In the genomic region with DNA sequence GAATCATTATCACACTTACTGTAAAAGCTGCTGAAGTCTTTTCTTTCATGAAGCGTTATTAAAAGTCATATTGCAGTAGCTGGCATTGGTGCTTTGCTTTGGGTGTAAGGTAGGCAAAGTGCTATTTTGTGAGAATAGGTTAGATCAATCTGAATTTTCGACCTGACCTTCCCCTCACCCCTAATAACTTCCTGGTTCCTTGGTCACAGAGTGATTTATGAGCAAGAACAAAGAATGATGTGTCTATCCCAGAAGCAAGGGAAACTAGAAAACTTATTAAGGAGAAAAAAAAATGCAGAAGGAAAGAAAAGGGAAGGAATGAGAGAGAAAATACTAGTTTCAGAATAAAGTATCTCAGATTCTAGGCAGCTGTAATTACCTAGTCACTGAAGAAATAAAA, we compare ENCODE assay signal across 16 cellular contexts.
DNase-seq lines count a peak whose midpoint lies in the region; ATAC-seq and TF ChIP-seq lines count a peak whose summit lies in the region.
"Had no signal": no experiment of that assay in that cellular context is flagged by ENCODE, and none has a peak within 500 bp of the region (broad histone marks: within the 10 kb centered on the region; RNA-seq: fewer than 3 reads in every experiment).

No MANE protein-coding gene starts in this region.

- 18 to 29% methylated on average over 2 of the region's 2 CpGs for WGBS in body of pancreas, 2 donors

- H3K27ac ChIP-seq in body of pancreas: peak overlapping the region in 2 of 4 donors; percentile 12 to 37
- H3K27ac ChIP-seq: 22Rv1, BLaER1, HL-60 had no signal

- TF ChIP-seq CTCF in body of pancreas (IDR thresholded peaks at IDR 0.05) (no peak), nephron progenitor cell (IDR thresholded peaks at IDR 0.05) (no peak)

- H3K9me3 ChIP-seq in body of pancreas: no peaks in the 10 kb centered on the region
- H3K9me3 ChIP-seq: BLaER1 had no signal

- peak; percentile 66 for ATAC-seq in body of pancreas
- ATAC-seq in Right ventricle myocardium inferior: no peak
- ATAC-seq in GM18517 (IDR thresholded peaks at IDR 0.05; ENCODE audit: unreplicated experiment): no peak
- no peak for ATAC-seq in GM19452 (IDR thresholded peaks at IDR 0.05; ENCODE audit: unreplicated experiment)
- ATAC-seq: GM12878 had no signal

- H3K27me3 Mint-ChIP-seq in nephron progenitor cell (ENCODE audit: low read depth, poor library complexity): no peaks in the 10 kb centered on the region
- H3K27me3 Mint-ChIP-seq: CD8-positive, alpha-beta memory T cell had no signal

- H3K36me3 Mint-ChIP-seq in nephron progenitor cell (ENCODE audit: low read depth): no peaks in the 10 kb centered on the region
- H3K36me3 Mint-ChIP-seq: CD8-positive, alpha-beta memory T cell had no signal

- intact Hi-C loops in body of pancreas (cut with DNase I) (no loop called here), Right ventricle myocardium inferior (cut with DNase I) (no loop called here)

- H3K36me3 ChIP-seq in body of pancreas (replicated peaks in 1 of 2; ENCODE audit: insufficient read depth in 1 of 2, low read depth in 2 of 2): no peaks in the 10 kb centered on the region
- H3K36me3 ChIP-seq: BLaER1 had no signal

- DNase-seq in COLO829 (ENCODE audit: low spot score) (peak; percentile 59), HT-29 (ENCODE audit: low spot score) (peak; percentile 63), body of pancreas (no peak), nephron progenitor cell (no peak), DMS 273 treated with DMSO at 0.1 percent for 48 hours (lab: John Stamatoyannopoulos, UW) (no peak), Right ventricle myocardium inferior (ENCODE audit: missing footprints) (no peak)
- DNase-seq: CD8-positive, alpha-beta memory T cell; DMS79; IMR-90; KG1 had no signal

- no peak overlapping the region for H3K4me3 ChIP-seq in body of pancreas
- H3K4me3 ChIP-seq: BLaER1, GM12878 had no signal

- H3K4me1 ChIP-seq in body of pancreas: no peaks in the 10 kb centered on the region

- peaks cover 73% of the 10 kb centered on the region for H3K4me1 Mint-ChIP-seq in nephron progenitor cell
- H3K4me1 Mint-ChIP-seq: CD8-positive, alpha-beta memory T cell had no signal

- H3K27ac Mint-ChIP-seq in nephron progenitor cell: peak overlapping the region; percentile 89
- H3K27ac Mint-ChIP-seq: CD8-positive, alpha-beta memory T cell had no signal

- H3K4me3 Mint-ChIP-seq in nephron progenitor cell: peak overlapping the region; percentile 43
- H3K4me3 Mint-ChIP-seq: CD8-positive, alpha-beta memory T cell had no signal

- no peak for TF ChIP-seq POLR2A in body of pancreas (IDR thresholded peaks at IDR 0.05)

- H3K27me3 ChIP-seq in body of pancreas: no peaks in the 10 kb centered on the region
- H3K27me3 ChIP-seq: BLaER1 had no signal

- H3K9me3 Mint-ChIP-seq in nephron progenitor cell: peaks cover 6% of the 10 kb centered on the region

Comparison
In these comparisons a context has a peak if more than half of its experiments do, and no peak if none do; other contexts are left out.
1. DNase-seq: peak in COLO829 (single experiment) and HT-29 (single experiment); none in body of pancreas (0 of 4), nephron progenitor cell (single experiment), DMS 273 treated with DMSO at 0.1 percent for 48 hours (single experiment) and Right ventricle myocardium inferior (single experiment).